In the genomic region with DNA sequence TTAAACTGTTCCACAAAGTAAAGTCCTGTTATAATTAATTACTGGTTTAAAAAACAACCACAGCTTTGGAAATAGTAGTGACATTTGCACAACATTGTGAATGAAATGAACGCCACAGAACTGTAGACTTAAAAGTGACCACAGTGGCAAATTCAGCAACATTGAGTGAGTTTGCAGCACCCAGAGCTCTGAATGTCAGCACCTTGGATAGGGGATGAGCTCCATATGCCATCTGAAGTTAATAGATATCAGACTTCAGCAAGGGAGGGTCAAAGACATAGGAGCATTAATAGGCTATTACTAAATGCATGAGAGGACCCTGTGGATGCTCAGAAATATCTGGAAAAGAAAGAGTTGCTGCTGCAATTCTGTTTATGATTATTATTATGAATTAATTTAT, we compare ENCODE assay signal across 26 cellular contexts. TPM values are rescaled to one million over a fixed set of nuclear protein-coding genes. Genes with fewer than 3 reads are reported as not detected.
"Had no signal": no experiment of that assay in that cellular context is flagged by ENCODE, and none has a peak within 500 bp of the region (broad histone marks: within the 10 kb centered on the region; RNA-seq: fewer than 3 reads in every experiment).

No MANE protein-coding gene starts in this region.

- H3K4me3 Mint-ChIP-seq: activated B cell treated with CpG ODN at 0.5 μM for 24 hours; activated CD4-positive, alpha-beta memory T cell treated with anti-CD3 and anti-CD28 coated beads, Interleukin-2, amount 10 ng/mL, durations not matched to agents 7 days and 5 days; activated naive CD8-positive, alpha-beta T cell treated with anti-CD3 and anti-CD28 coated beads for 36 hours; activated T-helper 17 cell treated with anti-CD3 and anti-CD28 coated beads, Interleukin-2, amount 50 U/mL, for 72 hours; brain; central memory CD8-positive, alpha-beta T cell; memory B cell; naive thymus-derived CD4-positive, alpha-beta T cell had no signal

- H3K27me3 Mint-ChIP-seq: activated B cell treated with CpG ODN at 0.5 μM for 24 hours; activated CD4-positive, alpha-beta memory T cell treated with anti-CD3 and anti-CD28 coated beads, Interleukin-2, amount 10 ng/mL, durations not matched to agents 7 days and 5 days; activated naive CD8-positive, alpha-beta T cell treated with anti-CD3 and anti-CD28 coated beads for 36 hours; activated T-helper 17 cell treated with anti-CD3 and anti-CD28 coated beads, Interleukin-2, amount 50 U/mL, for 72 hours; brain; central memory CD8-positive, alpha-beta T cell; memory B cell; naive thymus-derived CD4-positive, alpha-beta T cell had no signal

- H3K4me1 Mint-ChIP-seq: activated B cell treated with CpG ODN at 0.5 μM for 24 hours; activated CD4-positive, alpha-beta memory T cell treated with anti-CD3 and anti-CD28 coated beads, Interleukin-2, amount 10 ng/mL, durations not matched to agents 7 days and 5 days; activated naive CD8-positive, alpha-beta T cell treated with anti-CD3 and anti-CD28 coated beads for 36 hours; activated T-helper 17 cell treated with anti-CD3 and anti-CD28 coated beads, Interleukin-2, amount 50 U/mL, for 72 hours; brain; central memory CD8-positive, alpha-beta T cell; memory B cell; naive thymus-derived CD4-positive, alpha-beta T cell had no signal

- H3K4me1 ChIP-seq: foreskin keratinocyte, parathyroid adenoma, tibial artery had no signal

- H3K9me3 ChIP-seq: mucosa of descending colon, tibial artery had no signal

- H3K36me3 ChIP-seq: tibial artery had no signal

- H3K9ac ChIP-seq: parathyroid adenoma had no signal

- DNase-seq: activated B cell treated with CpG ODN at 0.5 μM for 24 hours; activated CD4-positive, alpha-beta memory T cell treated with anti-CD3 and anti-CD28 coated beads, Interleukin-2, amount 10 ng/mL, durations not matched to agents 7 days and 5 days; activated CD4-positive, alpha-beta T cell treated with anti-CD3 and anti-CD28 coated beads for 48 hours; activated naive CD4-positive, alpha-beta T cell; activated naive CD8-positive, alpha-beta T cell treated with anti-CD3 and anti-CD28 coated beads for 36 hours; activated T-cell treated with anti-CD3 and anti-CD28 coated beads, Interleukin-2, amount 50 U/mL, for 1 hour; amygdala; foreskin keratinocyte; glutamatergic neuron; hippocampal formation; left ventricle myocardium superior; mucosa of descending colon; naive thymus-derived CD4-positive, alpha-beta T cell; stimulated activated CD4-positive, alpha-beta T cell treated with anti-CD3 and anti-CD28 coated beads, Interleukin-2, amount 100 ng/mL, for 24 hours; stimulated activated naive CD4-positive, alpha-beta T cell treated with Interleukin-2 at 50 U/mL for 16 hours; substantia nigra; T-helper 1 cell; T-helper 9 cell; tibial artery had no signal

- H3K27me3 ChIP-seq: foreskin keratinocyte, tibial artery had no signal

- H3K4me3 ChIP-seq: coronary artery, mucosa of descending colon, tibial artery had no signal

- H3K27ac Mint-ChIP-seq: activated B cell treated with CpG ODN at 0.5 μM for 24 hours; activated CD4-positive, alpha-beta memory T cell treated with anti-CD3 and anti-CD28 coated beads, Interleukin-2, amount 10 ng/mL, durations not matched to agents 7 days and 5 days; activated naive CD8-positive, alpha-beta T cell treated with anti-CD3 and anti-CD28 coated beads for 36 hours; activated T-helper 17 cell treated with anti-CD3 and anti-CD28 coated beads, Interleukin-2, amount 50 U/mL, for 72 hours; brain; memory B cell; naive thymus-derived CD4-positive, alpha-beta T cell had no signal

- H3K27ac ChIP-seq: coronary artery, foreskin keratinocyte, parathyroid adenoma, tibial artery had no signal

- H3K79me2 ChIP-seq: parathyroid adenoma had no signal

- ATAC-seq: activated T-helper 17 cell treated with anti-CD3 and anti-CD28 coated beads, Interleukin-2, amount 50 U/mL, for 72 hours; foreskin keratinocyte; left ventricle myocardium superior; mucosa of descending colon; naive thymus-derived CD4-positive, alpha-beta T cell had no signal

- H3K36me3 Mint-ChIP-seq: activated naive CD8-positive, alpha-beta T cell treated with anti-CD3 and anti-CD28 coated beads for 36 hours; brain; memory B cell; naive thymus-derived CD4-positive, alpha-beta T cell had no signal

RNA-seq across cellular contexts. Expression of a gene that starts 55.3 kb away (rescaled TPM):
- total RNA-seq: activated B cell treated with CpG ODN at 0.5 μM for 24 hours; activated CD4-positive, alpha-beta memory T cell treated with anti-CD3 and anti-CD28 coated beads, Interleukin-2, amount 10 ng/mL, durations not matched to agents 7 days and 5 days; activated naive CD8-positive, alpha-beta T cell treated with anti-CD3 and anti-CD28 coated beads for 36 hours; activated T-helper 17 cell treated with anti-CD3 and anti-CD28 coated beads, Interleukin-2, amount 50 U/mL, for 72 hours; fibroblast of lung; foreskin keratinocyte; left ventricle myocardium superior; naive thymus-derived CD4-positive, alpha-beta T cell had no signal
- polyA plus RNA-seq: fibroblast of lung, foreskin keratinocyte had no signal
